ENCODE assay signal across 9 cellular contexts in genomic region chr6:84796343-84796742, GRCh38. TPM values are rescaled to one million over a fixed set of nuclear protein-coding genes. Genes with fewer than 3 reads are reported as not detected.
"Had no signal": no experiment of that assay in that cellular context is flagged by ENCODE, and none has a peak within 500 bp of the region (broad histone marks: within the 10 kb centered on the region; RNA-seq: fewer than 3 reads in every experiment).

No MANE protein-coding gene starts in this region.

- DNase-seq: IMR-90, KBM-7, KG1 had no signal

- ATAC-seq: HepG2 had no signal

- H3K9ac ChIP-seq: KMS-11 had no signal

- FAIRE-seq: HepG2, HTR-8/SVneo had no signal

- H3K27ac ChIP-seq: HL-60, KMS-11 had no signal

- H3K4me2 ChIP-seq: KMS-11 had no signal

RNA-seq across cellular contexts. Expression of gene TBX18, which starts 31.9 kb away (rescaled TPM):
- total RNA-seq: HepG2, HT-29 had no signal
- polyA plus RNA-seq: HepG2, IgD-negative memory B cell had no signal
